Comparison of ENCODE assay signal across 1 cellular context in the genomic region with DNA sequence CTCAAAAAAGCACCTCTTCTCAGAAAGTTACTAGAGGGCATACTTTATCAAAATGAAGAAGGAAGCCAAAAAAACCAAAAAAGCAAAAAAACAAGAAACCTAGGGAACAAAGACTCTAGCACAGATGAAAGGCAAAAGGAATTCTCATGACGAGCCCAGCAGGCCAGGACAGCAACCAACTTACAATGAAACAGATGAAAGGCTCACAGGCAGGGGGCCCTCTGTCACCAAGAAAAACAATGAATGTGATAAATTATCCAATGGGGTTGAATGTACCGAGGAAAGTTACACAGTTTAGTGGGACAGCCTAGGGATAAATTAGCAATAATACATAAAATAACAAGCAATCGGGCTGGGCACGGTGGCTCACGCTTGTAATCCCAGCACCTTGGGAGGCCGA.
TF ChIP-seq lines count a peak whose summit lies in the region.

No MANE protein-coding gene starts in this region.

TF ChIP-seq in GM23338, 12 proteins besides CTCF, POLR2A, EP300 and RAD21 (continued from another document):
- TF ChIP-seq, protein P1, sequence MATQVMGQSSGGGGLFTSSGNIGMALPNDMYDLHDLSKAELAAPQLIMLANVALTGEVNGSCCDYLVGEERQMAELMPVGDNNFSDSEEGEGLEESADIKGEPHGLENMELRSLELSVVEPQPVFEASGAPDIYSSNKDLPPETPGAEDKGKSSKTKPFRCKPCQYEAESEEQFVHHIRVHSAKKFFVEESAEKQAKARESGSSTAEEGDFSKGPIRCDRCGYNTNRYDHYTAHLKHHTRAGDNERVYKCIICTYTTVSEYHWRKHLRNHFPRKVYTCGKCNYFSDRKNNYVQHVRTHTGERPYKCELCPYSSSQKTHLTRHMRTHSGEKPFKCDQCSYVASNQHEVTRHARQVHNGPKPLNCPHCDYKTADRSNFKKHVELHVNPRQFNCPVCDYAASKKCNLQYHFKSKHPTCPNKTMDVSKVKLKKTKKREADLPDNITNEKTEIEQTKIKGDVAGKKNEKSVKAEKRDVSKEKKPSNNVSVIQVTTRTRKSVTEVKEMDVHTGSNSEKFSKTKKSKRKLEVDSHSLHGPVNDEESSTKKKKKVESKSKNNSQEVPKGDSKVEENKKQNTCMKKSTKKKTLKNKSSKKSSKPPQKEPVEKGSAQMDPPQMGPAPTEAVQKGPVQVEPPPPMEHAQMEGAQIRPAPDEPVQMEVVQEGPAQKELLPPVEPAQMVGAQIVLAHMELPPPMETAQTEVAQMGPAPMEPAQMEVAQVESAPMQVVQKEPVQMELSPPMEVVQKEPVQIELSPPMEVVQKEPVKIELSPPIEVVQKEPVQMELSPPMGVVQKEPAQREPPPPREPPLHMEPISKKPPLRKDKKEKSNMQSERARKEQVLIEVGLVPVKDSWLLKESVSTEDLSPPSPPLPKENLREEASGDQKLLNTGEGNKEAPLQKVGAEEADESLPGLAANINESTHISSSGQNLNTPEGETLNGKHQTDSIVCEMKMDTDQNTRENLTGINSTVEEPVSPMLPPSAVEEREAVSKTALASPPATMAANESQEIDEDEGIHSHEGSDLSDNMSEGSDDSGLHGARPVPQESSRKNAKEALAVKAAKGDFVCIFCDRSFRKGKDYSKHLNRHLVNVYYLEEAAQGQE (IDR thresholded peaks at IDR 0.05; ENCODE audit: unreplicated experiment): no peak
- no peak for TF ChIP-seq NANOG (IDR thresholded peaks at IDR 0.05; ENCODE audit: borderline replicate concordance)
- no peak for TF ChIP-seq CREB1 (CRISPR knock-in tag; IDR thresholded peaks at IDR 0.05; ENCODE audit: low read depth)
- TF ChIP-seq STAT1 (IDR thresholded peaks at IDR 0.05; ENCODE audit: unreplicated experiment): no peak
- TF ChIP-seq, protein P2, sequence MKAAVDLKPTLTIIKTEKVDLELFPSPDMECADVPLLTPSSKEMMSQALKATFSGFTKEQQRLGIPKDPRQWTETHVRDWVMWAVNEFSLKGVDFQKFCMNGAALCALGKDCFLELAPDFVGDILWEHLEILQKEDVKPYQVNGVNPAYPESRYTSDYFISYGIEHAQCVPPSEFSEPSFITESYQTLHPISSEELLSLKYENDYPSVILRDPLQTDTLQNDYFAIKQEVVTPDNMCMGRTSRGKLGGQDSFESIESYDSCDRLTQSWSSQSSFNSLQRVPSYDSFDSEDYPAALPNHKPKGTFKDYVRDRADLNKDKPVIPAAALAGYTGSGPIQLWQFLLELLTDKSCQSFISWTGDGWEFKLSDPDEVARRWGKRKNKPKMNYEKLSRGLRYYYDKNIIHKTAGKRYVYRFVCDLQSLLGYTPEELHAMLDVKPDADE (IDR thresholded peaks at IDR 0.05): no peak
- no peak for TF ChIP-seq ZNF114 (CRISPR knock-in tag; IDR thresholded peaks at IDR 0.05)
- TF ChIP-seq JUNB (IDR thresholded peaks at IDR 0.05; ENCODE audit: unreplicated experiment): no peak
- TF ChIP-seq ZNF331 (CRISPR knock-in tag; IDR thresholded peaks at IDR 0.05; ENCODE audit: low read depth): no peak
